1 cellular context compared by ENCODE assay signal in the genomic region with DNA sequence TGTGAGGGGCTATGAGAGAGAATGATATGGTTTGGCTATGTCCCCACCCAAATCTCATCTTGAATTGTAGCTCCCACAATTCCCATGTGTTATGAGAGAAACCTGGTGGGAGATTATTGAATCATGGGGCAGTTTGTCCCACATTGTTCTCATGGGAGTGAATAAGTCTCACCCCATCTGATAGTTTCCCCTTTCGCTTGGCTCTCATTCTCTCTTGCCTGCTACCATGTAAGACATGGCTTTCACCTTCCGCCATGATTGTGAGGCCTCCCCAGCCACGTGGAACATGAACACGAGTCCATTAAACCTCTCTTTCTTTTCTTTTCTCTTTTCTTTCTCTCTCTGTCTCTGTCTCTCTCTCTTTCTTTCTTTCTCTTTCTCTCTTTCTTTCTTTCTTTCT.
TF ChIP-seq lines count a peak whose summit lies in the region.

No MANE protein-coding gene starts in this region.

TF ChIP-seq in K562, 482 proteins besides CTCF, POLR2A, EP300 and RAD21:
- TF ChIP-seq SRSF1 (IDR thresholded peaks at IDR 0.05; ENCODE audit: low read depth, low read length) (no peak), CC2D1A (IDR thresholded peaks at IDR 0.05) (peak; percentile 56; the same call in 1 of the 2 replicates), HIVEP1 (CRISPR knock-in tag; IDR thresholded peaks at IDR 0.05) (no peak), ZKSCAN8 (CRISPR knock-in tag; IDR thresholded peaks at IDR 0.05) (no peak), RFX5 (IDR thresholded peaks at IDR 0.05; ENCODE audit: low read depth, low read length) (no peak)
- TF ChIP-seq, protein P1, sequence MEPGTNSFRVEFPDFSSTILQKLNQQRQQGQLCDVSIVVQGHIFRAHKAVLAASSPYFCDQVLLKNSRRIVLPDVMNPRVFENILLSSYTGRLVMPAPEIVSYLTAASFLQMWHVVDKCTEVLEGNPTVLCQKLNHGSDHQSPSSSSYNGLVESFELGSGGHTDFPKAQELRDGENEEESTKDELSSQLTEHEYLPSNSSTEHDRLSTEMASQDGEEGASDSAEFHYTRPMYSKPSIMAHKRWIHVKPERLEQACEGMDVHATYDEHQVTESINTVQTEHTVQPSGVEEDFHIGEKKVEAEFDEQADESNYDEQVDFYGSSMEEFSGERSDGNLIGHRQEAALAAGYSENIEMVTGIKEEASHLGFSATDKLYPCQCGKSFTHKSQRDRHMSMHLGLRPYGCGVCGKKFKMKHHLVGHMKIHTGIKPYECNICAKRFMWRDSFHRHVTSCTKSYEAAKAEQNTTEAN (CRISPR knock-in tag; IDR thresholded peaks at IDR 0.05): no peak
